In the genomic region with DNA sequence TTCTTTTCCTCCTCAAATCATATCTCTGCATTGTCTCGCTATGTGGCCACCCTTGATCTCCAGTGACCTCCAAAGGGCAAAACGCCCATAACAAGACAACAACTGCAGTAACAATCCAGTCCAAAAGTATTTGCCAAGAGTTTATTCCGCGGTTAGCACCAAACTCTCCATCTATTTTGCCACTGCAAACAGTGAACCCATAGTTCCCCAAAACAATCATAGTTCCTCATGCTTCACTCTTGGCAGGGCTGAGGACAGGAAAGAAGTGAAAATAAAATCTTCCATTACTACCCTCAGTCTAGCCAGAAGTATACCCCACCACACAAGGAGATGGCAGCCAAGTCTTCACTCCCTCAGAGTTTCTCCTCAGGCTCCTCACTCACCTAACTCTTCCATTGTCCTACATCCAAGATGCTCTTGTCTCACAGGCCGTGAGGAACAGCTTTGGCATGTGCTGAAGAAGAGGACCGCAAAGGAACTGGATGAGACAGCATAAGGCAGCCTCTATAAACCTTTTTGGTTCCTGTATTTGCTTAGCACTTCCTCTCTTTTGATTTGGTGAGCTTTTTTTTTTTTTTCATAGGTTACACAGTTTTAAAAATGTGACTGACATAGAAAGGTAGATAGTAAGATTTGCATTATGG, we compare ENCODE assay signal across 8 cellular contexts. TPM values are rescaled to one million over a fixed set of nuclear protein-coding genes. Genes with fewer than 3 reads are reported as not detected.
DNase-seq lines count a peak whose midpoint lies in the region; ATAC-seq and TF ChIP-seq lines count a peak whose summit lies in the region.

A gene (minus strand): TSS at position 480 of the 644 bp plus-strand sequence. CDS start 84 bp downstream, at position 396.

- H3K9me3 Mint-ChIP-seq in CD4-positive, CD25-positive, alpha-beta regulatory T cell = peaks cover 0 to 4% (median 0%) of the 10 kb centered on the region in 7 donors

- H3K36me3 Mint-ChIP-seq in CD4-positive, CD25-positive, alpha-beta regulatory T cell = peaks cover 9% of the 10 kb centered on the region

- H3K4me3 Mint-ChIP-seq in CD4-positive, CD25-positive, alpha-beta regulatory T cell = peak within 1 kb of the TSS; percentile 92 to 100 (median 100)

- intact Hi-C loops in psoas muscle (cut with DNase I) = loop anchor here (2.0 to 5.0 kb wide), 2 partner anchors 52 to 99 kb away; no protein-coding TSS in a partner anchor
- intact Hi-C loops in A673 (cut with micrococcal nuclease; ENCODE audit: unreplicated experiment) = loop anchor here (5.0 to 10.0 kb wide), 5 partner anchors 212 to 1251 kb away; a partner anchor contains a TSS

- peak within 1 kb of the TSS; percentile 98 for H3K9ac ChIP-seq in Karpas-422 (ENCODE audit: low read length)

- peak within 1 kb of the TSS; percentile 100 for H3K27ac Mint-ChIP-seq in CD4-positive, CD25-positive, alpha-beta regulatory T cell

- H4K20me1 ChIP-seq in Karpas-422 (ENCODE audit: insufficient read depth, low read depth, low read length) = no peaks in the 10 kb centered on the region

- H3K4me2 ChIP-seq in Karpas-422 (ENCODE audit: low read depth, low read length, poor library complexity, severe bottlenecking) = peak within 1 kb of the TSS; percentile 89

- peaks cover 81% of the 10 kb centered on the region for H3K79me2 ChIP-seq in Karpas-422 (ENCODE audit: low read length)

- peaks cover 20 to 75% (median 45%) of the 10 kb centered on the region in 4 donors for H3K4me1 Mint-ChIP-seq in CD4-positive, CD25-positive, alpha-beta regulatory T cell

- WGBS in psoas muscle, 3 donors = 26 to 44% (median 26%) methylated on average over 6 of the region's 6 CpGs

- DNase-seq in CD4-positive, CD25-positive, alpha-beta regulatory T cell = peak; percentile 55 to 80 (median 70)
- DNase-seq in Karpas-422 = peak; percentile 93
- DNase-seq in activated CD4-positive, alpha-beta T cell treated with anti-CD3 and anti-CD28 coated beads, Interleukin-2, amount 50 U/mL, for 24 hours (ENCODE audit: low read depth in 1 of 2, low spot score in 1 of 2) = peak; percentile 32 to 40
- no peak for DNase-seq in epithelial cell of proximal tubule (ENCODE audit: low read depth)
- DNase-seq in psoas muscle = no peak
- no peak for DNase-seq in NCI-H2196 treated with DMSO at 0.1 percent for 48 hours (lab: John Stamatoyannopoulos, UW; ENCODE audit: unreplicated experiment)
- DNase-seq in A673 (ENCODE audit: low spot score) = no peak
- no peak for DNase-seq in glomerular visceral epithelial cell (ENCODE audit: extremely low spot score)

- H3K4me1 ChIP-seq in CD4-positive, CD25-positive, alpha-beta regulatory T cell (ENCODE audit: control insufficient read depth, insufficient read depth, low read length, poor library complexity, severe bottlenecking) = peaks cover 80% of the 10 kb centered on the region
- peaks cover 47% of the 10 kb centered on the region for H3K4me1 ChIP-seq in Karpas-422 (ENCODE audit: low read length)
- peaks cover 48% of the 10 kb centered on the region for H3K4me1 ChIP-seq in psoas muscle
- peaks cover 20% of the 10 kb centered on the region for H3K4me1 ChIP-seq in A673 (ENCODE audit: insufficient read depth, low read length, poor library complexity, severe bottlenecking)

- H3K27me3 ChIP-seq in CD4-positive, CD25-positive, alpha-beta regulatory T cell (ENCODE audit: control insufficient read depth, insufficient read depth, low read length) = no peaks in the 10 kb centered on the region
- no peaks in the 10 kb centered on the region for H3K27me3 ChIP-seq in Karpas-422 (ENCODE audit: low read length)
- no peaks in the 10 kb centered on the region for H3K27me3 ChIP-seq in psoas muscle (ENCODE audit: insufficient read depth in 3 of 3, low read length in 2 of 3)
- no peaks in the 10 kb centered on the region for H3K27me3 ChIP-seq in A673 (replicated peaks; ENCODE audit: insufficient read depth, low read depth, low read length, poor library complexity)

- no peak for TF ChIP-seq CTCF in epithelial cell of proximal tubule (conservative IDR thresholded peaks at IDR 0.05; ENCODE audit: low read depth, low read length)
- no peak for TF ChIP-seq CTCF in psoas muscle (IDR thresholded peaks at IDR 0.05)
- TF ChIP-seq CTCF in A673 (conservative IDR thresholded peaks at IDR 0.05; ENCODE audit: low read depth, low read length) = no peak

- peak within 1 kb of the TSS; percentile 100 for H3K27ac ChIP-seq in CD4-positive, CD25-positive, alpha-beta regulatory T cell (ENCODE audit: insufficient read depth, low read length, poor library complexity, severe bottlenecking)
- peak within 1 kb of the TSS; percentile 97 for H3K27ac ChIP-seq in Karpas-422 (ENCODE audit: low read length)
- peak within 1 kb of the TSS; percentile 100 for H3K27ac ChIP-seq in psoas muscle
- no peak within 1 kb of the TSS for H3K27ac ChIP-seq in A673 (ENCODE audit: low read depth, low read length, poor library complexity, severe bottlenecking)

- H3K9me3 ChIP-seq in CD4-positive, CD25-positive, alpha-beta regulatory T cell (ENCODE audit: control insufficient read depth in 2 of 2, low read length in 2 of 2) = no peaks in the 10 kb centered on the region
- H3K9me3 ChIP-seq in Karpas-422 (ENCODE audit: low read length) (no peaks in the 10 kb centered on the region), psoas muscle (no peaks in the 10 kb centered on the region), A673 (ENCODE audit: low read depth, low read length, poor library complexity, severe bottlenecking) (no peaks in the 10 kb centered on the region)

- BruUV-seq in A673 (replicated peaks; lab: Mats Ljungman, UMichigan) = no TSS peak

- ATAC-seq in CD4-positive, CD25-positive, alpha-beta regulatory T cell (ENCODE audit: low read depth in 2 of 2) = no peak
- no peak for ATAC-seq in psoas muscle

- H3K9me2 ChIP-seq in Karpas-422 (replicated peaks; ENCODE audit: insufficient read depth, low read length) = no peaks in the 10 kb centered on the region

- H3K36me3 ChIP-seq in CD4-positive, CD25-positive, alpha-beta regulatory T cell (ENCODE audit: control insufficient read depth, insufficient read depth, low read length) = peaks cover 5% of the 10 kb centered on the region
- H3K36me3 ChIP-seq in Karpas-422 (ENCODE audit: insufficient read depth, low read length) (peaks cover 13% of the 10 kb centered on the region; the same call in 1 of the 2 replicates), psoas muscle (ENCODE audit: insufficient read depth in 1 of 2, low read depth in 1 of 2) (no peaks in the 10 kb centered on the region), A673 (ENCODE audit: insufficient read depth, low read length, poor library complexity, severe bottlenecking) (no peaks in the 10 kb centered on the region)

- POLR2A ChIA-PET in A673 (lab: Charles Lee; ENCODE audit: low non-redundant PET) = no interaction called here

- no peak within 1 kb of the TSS for H2AFZ ChIP-seq in Karpas-422 (ENCODE audit: low read length)

- peak within 1 kb of the TSS; percentile 99 for H3K4me3 ChIP-seq in CD4-positive, CD25-positive, alpha-beta regulatory T cell (ENCODE audit: low read depth, low read length)
- H3K4me3 ChIP-seq in Karpas-422 (ENCODE audit: low read length) (peak within 1 kb of the TSS; percentile 85), epithelial cell of proximal tubule (ENCODE audit: low read depth, low read length) (peak within 1 kb of the TSS; percentile 93), psoas muscle (peak within 1 kb of the TSS; percentile 92), A673 (ENCODE audit: low read depth, low read length, poor library complexity, severe bottlenecking) (no peak within 1 kb of the TSS)

- H3K27me3 Mint-ChIP-seq in CD4-positive, CD25-positive, alpha-beta regulatory T cell = peaks cover 23% of the 10 kb centered on the region

- CTCF ChIA-PET in A673 (lab: Charles Lee) = interaction anchor here (0.5 to 0.6 kb wide), 2 partner anchors 22 to 97 kb away, joined by 3 read pairs; no protein-coding TSS in a partner anchor

RNA-seq across cellular contexts. Expression of the gene that starts here (rescaled TPM):
- total RNA-seq in CD4-positive, CD25-positive, alpha-beta regulatory T cell = 101 TPM
- polyA plus RNA-seq in CD4-positive, CD25-positive, alpha-beta regulatory T cell = 100 to 1,000 TPM; 221 to 314 (median 265) TPM
- total RNA-seq in Karpas-422 (2014; rRNA removed; shearing (Covaris generic); ENCODE audit: low replicate concordance) = 127 and 179 TPM in 2 replicates
- total RNA-seq in epithelial cell of proximal tubule (0.94 and 1.4 TPM in 2 replicates), psoas muscle (1 to 10 TPM; 2.4 to 4.7 (median 2.7) TPM), A673 (2021) (3.3 and 3.8 TPM in 2 replicates)
- polyA plus RNA-seq in psoas muscle = 1 to 10 TPM in 2 of 3 donors, under 1 TPM in 1; 0.73 to 3.4 (median 3.0) TPM

Comparison
In these comparisons a context has a peak if more than half of its experiments do, and no peak if none do; other contexts are left out.
1. RNA of the gene that starts here (total RNA-seq): 127 to 179 TPM in Karpas-422 and 101 TPM in CD4-positive, CD25-positive, alpha-beta regulatory T cell (single experiment); 3.3 to 3.8 TPM in A673, 2.4 to 4.7 TPM in psoas muscle and 0.94 to 1.4 TPM in epithelial cell of proximal tubule; every median in the first group is over 10 times any median in the second.
2. RNA of the gene that starts here (polyA plus RNA-seq): 221 to 314 TPM in CD4-positive, CD25-positive, alpha-beta regulatory T cell; 0.73 to 3.4 TPM in psoas muscle; every median in the first group is over 10 times any median in the second.
3. DNase-seq: peak in CD4-positive, CD25-positive, alpha-beta regulatory T cell (3 of 3), Karpas-422 (single experiment) and activated CD4-positive, alpha-beta T cell treated with anti-CD3 and anti-CD28 coated beads, Interleukin-2, amount 50 U/mL, for 24 hours (2 of 2); none in epithelial cell of proximal tubule (single experiment), psoas muscle (0 of 2), NCI-H2196 treated with DMSO at 0.1 percent for 48 hours (single experiment), A673 (single experiment) and glomerular visceral epithelial cell (single experiment).